1 cellular context compared by ENCODE assay signal in genomic region chr17:63621684-63622570, GRCh38.
TF ChIP-seq lines count a peak whose summit lies in the region.

Gene MAP3K3, plus strand, starts transcription at chr17:63622417. Its CDS starts 343 bp downstream, at chr17:63622760.

TF ChIP-seq in HepG2, 621 proteins besides CTCF, POLR2A, EP300 and RAD21 (continued from another document and continues in another):
- peak; percentile 95 for TF ChIP-seq ZNF225 (CRISPR knock-in tag; IDR thresholded peaks at IDR 0.05)
- peak; percentile 97 for TF ChIP-seq KDM5B (CRISPR knock-in tag; IDR thresholded peaks at IDR 0.05; ENCODE audit: borderline replicate concordance)
- TF ChIP-seq THAP11 (CRISPR knock-in tag; IDR thresholded peaks at IDR 0.05) = 0 out of 2 replicates have a peak, but pooled peaks have one; percentile 36
- TF ChIP-seq AKAP8 (CRISPR knock-in tag; IDR thresholded peaks at IDR 0.05) = peak; percentile 68; the same call in 1 of the 2 replicates
- no peak for TF ChIP-seq ZNF281 (CRISPR knock-in tag; IDR thresholded peaks at IDR 0.05; ENCODE audit: borderline replicate concordance)
- TF ChIP-seq ELF3 (CRISPR knock-in tag; IDR thresholded peaks at IDR 0.05) = peak; percentile 29
- no peak for TF ChIP-seq BATF2 (CRISPR knock-in tag; IDR thresholded peaks at IDR 0.05)
- 0 out of 2 replicates have a peak, but pooled peaks have one; percentile 58 for TF ChIP-seq KDM1A (CRISPR knock-in tag; IDR thresholded peaks at IDR 0.05)
- peak; percentile 74 for TF ChIP-seq YEATS2 (CRISPR knock-in tag; IDR thresholded peaks at IDR 0.05; ENCODE audit: borderline replicate concordance)
- TF ChIP-seq ZKSCAN1 (IDR thresholded peaks at IDR 0.05; ENCODE audit: low read length) = no peak
- peak; percentile 50; the same call in 1 of the 2 replicates for TF ChIP-seq EHMT2 (IDR thresholded peaks at IDR 0.05; ENCODE audit: borderline replicate concordance, low read depth, low read length)
- TF ChIP-seq KLF9 (CRISPR knock-in tag; IDR thresholded peaks at IDR 0.05; ENCODE audit: low read depth) = no peak
- peak; percentile 90 for TF ChIP-seq MAZ (IDR thresholded peaks at IDR 0.05; ENCODE audit: borderline replicate concordance, low read depth, low read length)
- TF ChIP-seq MAZ (CRISPR knock-in tag; IDR thresholded peaks at IDR 0.05; ENCODE audit: low read depth) = peak; percentile 59
- TF ChIP-seq ZUFSP (CRISPR knock-in tag; IDR thresholded peaks at IDR 0.05; ENCODE audit: borderline replicate concordance) = no peak
- TF ChIP-seq ZNF770 (CRISPR knock-in tag; IDR thresholded peaks at IDR 0.05) = peak; percentile 70
- TF ChIP-seq SUZ12 (IDR thresholded peaks at IDR 0.05; ENCODE audit: low read depth, low read length) = no peak
- TF ChIP-seq NFRKB (IDR thresholded peaks at IDR 0.05) = no peak
- peak; percentile 77; the same call in 1 of the 2 replicates for TF ChIP-seq ZNF205 (CRISPR knock-in tag; IDR thresholded peaks at IDR 0.05)
- 0 out of 2 replicates have a peak, but pooled peaks have one; percentile 58 for TF ChIP-seq ZBTB3 (CRISPR knock-in tag; IDR thresholded peaks at IDR 0.05; ENCODE audit: borderline replicate concordance, low read depth)
- no peak for TF ChIP-seq ZZZ3 (CRISPR knock-in tag; IDR thresholded peaks at IDR 0.05; ENCODE audit: borderline replicate concordance)
- no peak; the same call in 1 of the 2 replicates for TF ChIP-seq JUN (CRISPR knock-in tag; IDR thresholded peaks at IDR 0.05)
- TF ChIP-seq CC2D1A (CRISPR knock-in tag; IDR thresholded peaks at IDR 0.05) = no peak
- peak; percentile 94 for TF ChIP-seq TAF1 (CRISPR knock-in tag; IDR thresholded peaks at IDR 0.05)
- TF ChIP-seq SALL1 (CRISPR knock-in tag; IDR thresholded peaks at IDR 0.05) = peak; percentile 85
- 0 out of 2 replicates have a peak, but pooled peaks have one; percentile 24 for TF ChIP-seq CHCHD3 (CRISPR knock-in tag; IDR thresholded peaks at IDR 0.05)
- peak; percentile 87 for TF ChIP-seq IKZF4 (CRISPR knock-in tag; IDR thresholded peaks at IDR 0.05; ENCODE audit: borderline replicate concordance, low read depth, not compliant biosample characterization)
- TF ChIP-seq MLX (CRISPR knock-in tag; IDR thresholded peaks at IDR 0.05) = peak; percentile 16; the same call in 1 of the 2 replicates
- TF ChIP-seq XBP1 (CRISPR knock-in tag; IDR thresholded peaks at IDR 0.05) = 0 out of 2 replicates have a peak, but pooled peaks have one; percentile 34
- 0 out of 2 replicates have a peak, but pooled peaks have one; percentile 43 for TF ChIP-seq ZHX1 (CRISPR knock-in tag; IDR thresholded peaks at IDR 0.05; ENCODE audit: low read depth)
- TF ChIP-seq ZNF101 (CRISPR knock-in tag; IDR thresholded peaks at IDR 0.05; ENCODE audit: borderline replicate concordance, low read depth) = no peak
- TF ChIP-seq ZNF251 (CRISPR knock-in tag; IDR thresholded peaks at IDR 0.05) = peak; percentile 57; the same call in 1 of the 2 replicates
- peak; percentile 57; the same call in 1 of the 2 replicates for TF ChIP-seq MAX (IDR thresholded peaks at IDR 0.05)
- no peak for TF ChIP-seq REXO4 (CRISPR knock-in tag; IDR thresholded peaks at IDR 0.05; ENCODE audit: borderline replicate concordance)
- no peak for TF ChIP-seq TCF7L2 (IDR thresholded peaks at IDR 0.05; ENCODE audit: low read depth, low read length)
- peak; percentile 87 for TF ChIP-seq ZNF766 (CRISPR knock-in tag; IDR thresholded peaks at IDR 0.05; ENCODE audit: borderline replicate concordance)
- 0 out of 2 replicates have a peak, but pooled peaks have one; percentile 58 for TF ChIP-seq ZC3H13 (CRISPR knock-in tag; IDR thresholded peaks at IDR 0.05)
- peak in 1 of 2 experiments; percentile 55; a peak in 1 of 4 replicates for TF ChIP-seq REST (IDR thresholded peaks at IDR 0.05; ENCODE audit: borderline replicate concordance in 1 of 2, low read depth in 1 of 2, low read length in 2 of 2)
- no peak for TF ChIP-seq FUBP1 (CRISPR knock-in tag; IDR thresholded peaks at IDR 0.05; ENCODE audit: borderline replicate concordance)
- no peak for TF ChIP-seq HNRNPUL1 (IDR thresholded peaks at IDR 0.05; ENCODE audit: low read depth, low read length)
